In the genomic region with DNA sequence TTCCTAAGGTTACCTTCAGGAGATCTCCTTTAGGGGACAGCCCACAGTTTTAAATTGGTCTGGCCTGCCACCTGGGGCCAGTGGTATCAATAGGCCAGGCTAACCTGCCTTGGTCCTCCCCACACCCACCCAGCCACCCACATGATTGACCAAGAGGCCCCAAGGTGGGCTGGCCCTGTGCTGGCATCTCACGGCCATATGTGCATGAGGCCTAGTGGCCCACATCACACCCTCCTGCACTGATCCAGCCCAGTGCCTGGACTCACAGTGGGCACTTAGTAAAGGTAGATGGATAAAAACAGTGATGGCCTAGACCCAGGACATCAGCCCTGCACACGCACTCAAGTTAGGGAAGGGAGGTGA, we compare ENCODE assay signal across 15 cellular contexts.
"Had no signal": no experiment of that assay in that cellular context is flagged by ENCODE, and none has a peak within 500 bp of the region (broad histone marks: within the 10 kb centered on the region; RNA-seq: fewer than 3 reads in every experiment).

No MANE protein-coding gene starts in this region.

- H3K36me3 ChIP-seq: esophagus muscularis mucosa, heart right ventricle, stomach, thoracic aorta had no signal

- H3K27me3 Mint-ChIP-seq: activated CD8-positive, alpha-beta memory T cell treated with anti-CD3 and anti-CD28 coated beads, Interleukin-2, amount 10 ng/mL, durations not matched to agents 7 days and 5 days; activated naive CD8-positive, alpha-beta T cell treated with anti-CD3 and anti-CD28 coated beads, Interleukin-2, amount 10 ng/mL, durations not matched to agents 7 days and 5 days had no signal

- H3K27ac ChIP-seq: heart right ventricle, thoracic aorta had no signal

- H3K27ac Mint-ChIP-seq: activated CD8-positive, alpha-beta memory T cell treated with anti-CD3 and anti-CD28 coated beads, Interleukin-2, amount 10 ng/mL, durations not matched to agents 7 days and 5 days; activated naive CD8-positive, alpha-beta T cell treated with anti-CD3 and anti-CD28 coated beads, Interleukin-2, amount 10 ng/mL, durations not matched to agents 7 days and 5 days had no signal

- H3K36me3 Mint-ChIP-seq: activated CD8-positive, alpha-beta memory T cell treated with anti-CD3 and anti-CD28 coated beads, Interleukin-2, amount 10 ng/mL, durations not matched to agents 7 days and 5 days; activated naive CD8-positive, alpha-beta T cell treated with anti-CD3 and anti-CD28 coated beads, Interleukin-2, amount 10 ng/mL, durations not matched to agents 7 days and 5 days had no signal

- FAIRE-seq: colon, urothelium cell line had no signal

- DNase-seq: activated CD4-positive, alpha-beta T cell treated with anti-CD3 and anti-CD28 coated beads for 1 hour; activated CD4-positive, alpha-beta T cell treated with anti-CD3 and anti-CD28 coated beads, Interleukin-2, amount 50 U/mL, for 48 hours; activated CD8-positive, alpha-beta memory T cell treated with anti-CD3 and anti-CD28 coated beads, Interleukin-2, amount 10 ng/mL, durations not matched to agents 7 days and 5 days; activated gamma-delta T cell treated with Interleukin-2 at 50 U/mL for 16 hours; activated naive CD8-positive, alpha-beta T cell treated with anti-CD3 and anti-CD28 coated beads, Interleukin-2, amount 10 ng/mL, durations not matched to agents 7 days and 5 days; activated T-cell treated with anti-CD3 and anti-CD28 coated beads, Interleukin-2, amount 50 U/mL, for 4 hours; anterior cingulate cortex; foreskin melanocyte; stomach; T-helper 9 cell had no signal

- H3K4me3 Mint-ChIP-seq: activated CD8-positive, alpha-beta memory T cell treated with anti-CD3 and anti-CD28 coated beads, Interleukin-2, amount 10 ng/mL, durations not matched to agents 7 days and 5 days; activated naive CD8-positive, alpha-beta T cell treated with anti-CD3 and anti-CD28 coated beads, Interleukin-2, amount 10 ng/mL, durations not matched to agents 7 days and 5 days; activated T-cell treated with anti-CD3 and anti-CD28 coated beads, Interleukin-2, amount 50 U/mL, for 4 hours had no signal

- H3K4me1 Mint-ChIP-seq: activated CD8-positive, alpha-beta memory T cell treated with anti-CD3 and anti-CD28 coated beads, Interleukin-2, amount 10 ng/mL, durations not matched to agents 7 days and 5 days; activated naive CD8-positive, alpha-beta T cell treated with anti-CD3 and anti-CD28 coated beads, Interleukin-2, amount 10 ng/mL, durations not matched to agents 7 days and 5 days had no signal

- H3K4me1 ChIP-seq: heart right ventricle had no signal

- H3K4me3 ChIP-seq: esophagus muscularis mucosa, heart right ventricle, stomach, thoracic aorta had no signal

- H3K9me3 Mint-ChIP-seq: activated naive CD8-positive, alpha-beta T cell treated with anti-CD3 and anti-CD28 coated beads, Interleukin-2, amount 10 ng/mL, durations not matched to agents 7 days and 5 days; activated T-cell treated with anti-CD3 and anti-CD28 coated beads, Interleukin-2, amount 50 U/mL, for 4 hours had no signal

- H3K9me3 ChIP-seq: esophagus muscularis mucosa, heart right ventricle, stomach, thoracic aorta had no signal
